In genomic region chr18:8341481-8342230, GRCh38 we compare ENCODE assay signal across 13 cellular contexts.
DNase-seq lines count a peak whose midpoint lies in the region; ATAC-seq, FAIRE-seq and TF ChIP-seq lines count a peak whose summit lies in the region.
"Had no signal": no experiment of that assay in that cellular context is flagged by ENCODE, and none has a peak within 500 bp of the region (broad histone marks: within the 10 kb centered on the region; RNA-seq: fewer than 3 reads in every experiment).

No MANE protein-coding gene starts in this region.

- peaks cover 21% of the 10 kb centered on the region for H3K36me3 Mint-ChIP-seq in MCF 10A (ENCODE audit: insufficient read depth, unreplicated experiment)

- TF ChIP-seq EP300 in HepG2 (IDR thresholded peaks at IDR 0.05; ENCODE audit: low read depth in 2 of 2, low read length in 2 of 2) (peak in 1 of 2 experiments; percentile 86; a peak in 3 of 4 replicates), HepG2 (CRISPR knock-in tag; IDR thresholded peaks at IDR 0.05; ENCODE audit: borderline replicate concordance) (peak; percentile 82)

- H3K4me3 ChIP-seq in mammary epithelial cell (replicated peaks in 1 of 3; ENCODE audit: insufficient read depth in 1 of 3, low read depth in 2 of 3, low read length in 3 of 3) (no peak overlapping the region), HepG2 (replicated peaks in 1 of 3; ENCODE audit: insufficient read depth in 1 of 3, low read depth in 2 of 3, low read length in 3 of 3) (peak overlapping the region in 1 of 3 experiments; percentile 13; a peak in 2 of 6 replicates), aorta (ENCODE audit: low read length in 2 of 2) (no peak overlapping the region)
- H3K4me3 ChIP-seq: thyroid gland had no signal

- in situ Hi-C loops in mammary epithelial cell (cut with MboI; ENCODE audit: low sequenced_read_pairs in 2 of 2) (no loop called here), HepG2 (cut with HindIII; ENCODE audit: extremely low pct_ligation_motif_present, low pct_unique_long_range_greater_than_20kb) (no loop called here)

- BruUV-seq in MCF 10A (replicated peaks; lab: Mats Ljungman, UMichigan) (no TSS peak), mammary epithelial cell (replicated peaks; lab: Mats Ljungman, UMichigan) (no TSS peak), HepG2 (replicated peaks; lab: Mats Ljungman, UMichigan) (no TSS peak)

- dilution Hi-C loops in mammary epithelial cell (cut with HindIII; ENCODE audit: low sequenced_read_pairs) = no loop called here

- no peak overlapping the region for H3K9ac ChIP-seq in mammary epithelial cell (ENCODE audit: insufficient read depth, low read length)
- peak overlapping the region; percentile 48 for H3K9ac ChIP-seq in HepG2 (ENCODE audit: insufficient read depth, low read depth, low read length)

- H3K4me2 ChIP-seq in mammary epithelial cell (ENCODE audit: insufficient read depth, low read depth, low read length) = no peak overlapping the region
- peak overlapping the region; percentile 68 for H3K4me2 ChIP-seq in HepG2 (ENCODE audit: low read depth, low read length)

- WGBS in mammary epithelial cell (ENCODE audit: low coverage, missing lambda C conversion rate) = 98% methylated on average over 6 of the region's 6 CpGs
- under 1% methylated on average over 6 of the region's 6 CpGs for WGBS in HepG2 (ENCODE audit: low lambda C conversion rate)
- 3 to 7% methylated on average over 6 of the region's 6 CpGs for WGBS in aorta, 2 donors

- H3K9me3 Mint-ChIP-seq in MCF 10A (ENCODE audit: unreplicated experiment) = no peaks in the 10 kb centered on the region

- H3K4me1 ChIP-seq in mammary epithelial cell (ENCODE audit: insufficient read depth, low read length) = no peaks in the 10 kb centered on the region
- peaks cover 49% of the 10 kb centered on the region for H3K4me1 ChIP-seq in HepG2 (ENCODE audit: insufficient read depth, low read length)
- peaks cover 0 to 5% of the 10 kb centered on the region in 2 donors for H3K4me1 ChIP-seq in aorta (ENCODE audit: control insufficient read depth in 1 of 2, insufficient read depth in 2 of 2, low read length in 2 of 2)
- no peaks in the 10 kb centered on the region for H3K4me1 ChIP-seq in foreskin keratinocyte

- H3K36me3 ChIP-seq in mammary epithelial cell (ENCODE audit: insufficient read depth, low read length) (no peaks in the 10 kb centered on the region), HepG2 (replicated peaks in 1 of 2; ENCODE audit: control insufficient read depth in 1 of 2, insufficient read depth in 2 of 2, low read length in 2 of 2) (no peaks in the 10 kb centered on the region), aorta (ENCODE audit: control insufficient read depth in 1 of 2, insufficient read depth in 2 of 2, low read length in 1 of 2) (no peaks in the 10 kb centered on the region)

- H3K79me2 ChIP-seq in mammary epithelial cell (ENCODE audit: insufficient read depth, low read length) = no peaks in the 10 kb centered on the region
- H3K79me2 ChIP-seq in HepG2 (ENCODE audit: insufficient read depth, low read length) = no peaks in the 10 kb centered on the region

- H3K27ac Mint-ChIP-seq in MCF 10A (ENCODE audit: low read depth, unreplicated experiment) = no peak overlapping the region

- H4K20me1 ChIP-seq in mammary epithelial cell (ENCODE audit: insufficient read depth, low read length) (no peaks in the 10 kb centered on the region), HepG2 (ENCODE audit: insufficient read depth, low read length) (no peaks in the 10 kb centered on the region)

- H3K27ac ChIP-seq in mammary epithelial cell (ENCODE audit: insufficient read depth, low read depth, low read length) (no peak overlapping the region), HepG2 (ENCODE audit: extremely low read length, insufficient read depth, low read length) (peak overlapping the region; percentile 80), aorta (ENCODE audit: low read depth in 1 of 2, low read length in 2 of 2) (peak overlapping the region; percentile 16 to 69), foreskin keratinocyte (no peak overlapping the region)
- H3K27ac ChIP-seq: thyroid gland had no signal

- ATAC-seq in HepG2 = peak; percentile 97
- peak; percentile 37 for ATAC-seq in aorta (ENCODE audit: low FRiP score)
- no peak for ATAC-seq in foreskin keratinocyte
- no peak for ATAC-seq in GM18909 (IDR thresholded peaks at IDR 0.05; ENCODE audit: poor library complexity, unreplicated experiment)

- no peak overlapping the region for H2AFZ ChIP-seq in mammary epithelial cell (ENCODE audit: low read depth, low read length)
- no peak overlapping the region for H2AFZ ChIP-seq in HepG2 (ENCODE audit: low read length)

- peak in 1 of 2 experiments; percentile 55; a peak in 2 of 4 replicates for TF ChIP-seq POLR2A in HepG2 (IDR thresholded peaks at IDR 0.05; ENCODE audit: insufficient read depth in 1 of 2, low read depth in 2 of 2, low read length in 2 of 2)

- CTCF ChIA-PET in MCF 10A (lab: Yijun Ruan, JAX) = interaction anchor here (1.7 kb wide), 1 partner anchor 12 kb away, joined by 5 read pairs; no protein-coding TSS in a partner anchor
- CTCF ChIA-PET in mammary epithelial cell (lab: Charles Lee; ENCODE audit: low non-redundant PET) = no interaction called here
- CTCF ChIA-PET in HepG2 (lab: Yijun Ruan, JAX; ENCODE audit: low intra/inter-chr PET ratio, low total read pairs) = no interaction called here

- H3K9me3 ChIP-seq in mammary epithelial cell (replicated peaks; ENCODE audit: insufficient read depth, low read length) (no peaks in the 10 kb centered on the region), HepG2 (ENCODE audit: low read length) (no peaks in the 10 kb centered on the region), aorta (ENCODE audit: control insufficient read depth, low read length) (no peaks in the 10 kb centered on the region)
- H3K9me3 ChIP-seq: thyroid gland had no signal

- H3K27me3 Mint-ChIP-seq in MCF 10A (ENCODE audit: insufficient read depth, unreplicated experiment) = no peaks in the 10 kb centered on the region

- TF ChIP-seq CTCF in MCF 10A (IDR thresholded peaks at IDR 0.05; ENCODE audit: unreplicated experiment) = no peak
- no peak for TF ChIP-seq CTCF in mammary epithelial cell (conservative IDR thresholded peaks at IDR 0.05 in 1 of 2, IDR thresholded peaks at IDR 0.05 in 1 of 2; ENCODE audit: extremely low read depth in 1 of 2, insufficient read depth in 1 of 2, low read depth in 1 of 2, low read length in 2 of 2)
- no peak for TF ChIP-seq CTCF in HepG2 (CRISPR knock-in tag; IDR thresholded peaks at IDR 0.05)
- no peak for TF ChIP-seq CTCF in foreskin keratinocyte (conservative IDR thresholded peaks at IDR 0.05)

- POLR2A ChIA-PET in MCF 10A (lab: Yijun Ruan, JAX) (no interaction called here), HepG2 (lab: Yijun Ruan, JAX) (interaction anchor here (0.6 to 1.6 kb wide), 7 partner anchors 8 to 720 kb away, joined by 3 read pairs; no protein-coding TSS in a partner anchor)

- peak; percentile 25; the same call in 1 of the 2 replicates for TF ChIP-seq RAD21 in HepG2 (CRISPR knock-in tag; IDR thresholded peaks at IDR 0.05)

- H3K27me3 ChIP-seq in mammary epithelial cell (ENCODE audit: insufficient read depth, low read length) = no peaks in the 10 kb centered on the region
- H3K27me3 ChIP-seq in HepG2 (ENCODE audit: control insufficient read depth in 1 of 2, insufficient read depth in 2 of 2, low read length in 2 of 2) = no peaks in the 10 kb centered on the region
- H3K27me3 ChIP-seq in aorta (ENCODE audit: control insufficient read depth in 1 of 2, insufficient read depth in 2 of 2, low read length in 1 of 2) = no peaks in the 10 kb centered on the region
- H3K27me3 ChIP-seq in foreskin keratinocyte = no peaks in the 10 kb centered on the region
- H3K27me3 ChIP-seq: thyroid gland had no signal

- peaks cover 6% of the 10 kb centered on the region for H3K4me1 Mint-ChIP-seq in MCF 10A (ENCODE audit: insufficient read depth, unreplicated experiment)

- no peak overlapping the region for H3K4me3 Mint-ChIP-seq in MCF 10A (ENCODE audit: unreplicated experiment)

- DNase-seq in MCF 10A (ENCODE audit: unreplicated experiment) (peak; percentile 9), mammary epithelial cell (no peak), dedifferentiated amniotic fluid mesenchymal stem cell (ENCODE audit: extremely low spot score) (peak; percentile 15), HepG2 (ENCODE audit: low spot score) (peak; percentile 97), aorta (no peak), foreskin keratinocyte (no peak)
- no peak for DNase-seq in activated effector memory CD4-positive, alpha-beta T cell treated with Interleukin-2 at 50 U/mL for 16 hours
- DNase-seq: activated CD4-positive, CD25-positive, alpha-beta regulatory T cell treated with anti-CD3 and anti-CD28 coated beads, Interleukin-2, amount 50 U/mL, for 72 hours; GOT3; NCI-H2227 treated with DMSO at 0.1 percent for 48 hours; thyroid gland had no signal

- intact Hi-C loops in MCF 10A (cut with micrococcal nuclease) (no loop called here), mammary epithelial cell (cut with micrococcal nuclease) (no loop called here), HepG2 (cut with micrococcal nuclease; ENCODE audit: unreplicated experiment) (loop anchor here (5.0 kb wide), 1 partner anchor 59 kb away; no protein-coding TSS in a partner anchor), aorta (cut with DNase I) (no loop called here)

- peak; percentile 95 for FAIRE-seq in HepG2 (lab: Jason Lieb, UNC)
- FAIRE-seq: A204.1 had no signal

TF ChIP-seq in HepG2, 621 proteins besides CTCF, POLR2A, EP300 and RAD21 (continues in another document):
- no peak for TF ChIP-seq KDM3A (CRISPR knock-in tag; IDR thresholded peaks at IDR 0.05; ENCODE audit: low read depth)
- TF ChIP-seq KDM5A (IDR thresholded peaks at IDR 0.05; ENCODE audit: borderline replicate concordance, low read length) = no peak
- TF ChIP-seq HNRNPK (IDR thresholded peaks at IDR 0.05; ENCODE audit: low read depth, low read length, poor library complexity, severe bottlenecking) = no peak
- 0 out of 2 replicates have a peak, but pooled peaks have one; percentile 37 for TF ChIP-seq ZNF24 (IDR thresholded peaks at IDR 0.05)
- TF ChIP-seq ZSCAN5A (CRISPR knock-in tag; IDR thresholded peaks at IDR 0.05; ENCODE audit: borderline replicate concordance) = peak; percentile 62; the same call in 1 of the 2 replicates
- TF ChIP-seq NFATC3 (CRISPR knock-in tag; IDR thresholded peaks at IDR 0.05) = no peak
- TF ChIP-seq TARDBP (CRISPR knock-in tag; IDR thresholded peaks at IDR 0.05) = peak; percentile 91; the same call in 1 of the 2 replicates

Comparison
In these comparisons a context has a peak if more than half of its experiments do, and no peak if none do; other contexts are left out.
1. DNase-seq: peak in MCF 10A (single experiment), dedifferentiated amniotic fluid mesenchymal stem cell (single experiment) and HepG2 (single experiment); none in mammary epithelial cell (single experiment), aorta (0 of 2), foreskin keratinocyte (0 of 2) and activated effector memory CD4-positive, alpha-beta T cell treated with Interleukin-2 at 50 U/mL for 16 hours (single experiment).
2. H3K27ac ChIP-seq: peak in HepG2 (single experiment) and aorta (2 of 2); none in mammary epithelial cell (single experiment) and foreskin keratinocyte (single experiment).
3. ATAC-seq: peak in HepG2 (single experiment) and aorta (single experiment); none in foreskin keratinocyte (single experiment) and GM18909 (single experiment).